In the genomic region with DNA sequence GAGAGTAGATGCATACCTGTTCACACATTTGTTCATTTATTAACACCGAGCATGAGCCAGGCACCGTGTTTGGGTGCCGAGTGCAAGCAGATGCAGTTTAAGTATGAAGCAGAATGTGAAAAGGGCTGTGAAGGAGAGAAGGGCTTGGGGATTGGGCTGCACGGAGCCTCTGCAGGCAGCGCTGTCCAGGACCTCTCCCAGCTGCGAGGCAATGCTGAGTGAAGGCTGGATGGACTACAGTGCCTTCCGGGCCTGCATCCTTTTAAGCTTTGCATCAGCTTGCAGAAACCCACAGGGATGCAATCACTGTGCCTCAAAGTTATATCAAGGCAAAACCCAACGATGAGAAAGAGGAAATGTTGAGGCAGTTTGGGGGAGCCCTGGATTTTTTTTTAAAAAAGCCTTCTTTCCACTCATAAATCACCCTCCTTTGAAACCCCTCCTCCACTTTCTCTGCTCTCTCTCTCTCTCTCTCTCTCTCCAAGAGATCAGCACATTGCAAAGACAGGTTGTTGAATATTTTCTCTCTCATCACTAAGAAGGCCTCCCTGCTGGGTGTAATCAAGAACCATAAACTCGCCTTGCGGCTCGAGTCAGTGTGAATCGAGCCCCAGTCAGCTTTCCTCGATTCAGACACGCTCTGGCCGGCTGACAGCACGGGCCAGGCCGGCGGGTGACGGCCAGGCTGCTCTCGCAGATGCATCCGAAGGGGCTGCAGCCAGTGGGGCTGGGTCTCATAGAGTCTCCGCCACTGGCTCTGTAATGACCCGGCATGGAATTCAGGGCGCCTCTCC, we compare ENCODE assay signal across 20 cellular contexts.
"Had no signal": no experiment of that assay in that cellular context is flagged by ENCODE, and none has a peak within 500 bp of the region (broad histone marks: within the 10 kb centered on the region; RNA-seq: fewer than 3 reads in every experiment).

No MANE protein-coding gene starts in this region.

- H3K9me3 ChIP-seq: body of pancreas, esophagus muscularis mucosa, right atrium auricular region, tibial nerve, vagina had no signal

- H3K36me3 ChIP-seq: esophagus muscularis mucosa, right atrium auricular region, tibial nerve, vagina had no signal

- H3K27ac Mint-ChIP-seq: activated CD8-positive, alpha-beta T cell treated with anti-CD3 and anti-CD28 coated beads for 36 hours; activated naive CD4-positive, alpha-beta T cell treated with anti-CD3 and anti-CD28 coated beads for 36 hours; mesothelial cell of epicardium; natural killer cell treated with Interleukin-12 subunit alpha and Interleukin-12 subunit beta and Interleukin-15 and Interleukin-18, amount 100 ng/mL, for 72 hours; progenitor cell of endocrine pancreas had no signal

- H3K4me3 Mint-ChIP-seq: activated CD8-positive, alpha-beta T cell treated with anti-CD3 and anti-CD28 coated beads for 36 hours; activated naive CD4-positive, alpha-beta T cell treated with anti-CD3 and anti-CD28 coated beads for 36 hours; activated T-cell treated with anti-CD3 and anti-CD28 coated beads, Interleukin-2, amount 50 U/mL, for 4 hours; mesothelial cell of epicardium; natural killer cell treated with Interleukin-12 subunit alpha and Interleukin-12 subunit beta and Interleukin-15 and Interleukin-18, amount 100 ng/mL, for 72 hours had no signal

- H3K4me3 ChIP-seq: body of pancreas, coronary artery, esophagus muscularis mucosa, right atrium auricular region, tibial nerve, vagina had no signal

- ATAC-seq: activated CD8-positive, alpha-beta T cell treated with anti-CD3 and anti-CD28 coated beads for 36 hours; activated T-cell treated with anti-CD3 and anti-CD28 coated beads, Interleukin-2, amount 50 U/mL, for 4 hours; body of pancreas; left cardiac atrium; natural killer cell treated with Interleukin-12 subunit alpha and Interleukin-12 subunit beta and Interleukin-15 and Interleukin-18, amount 100 ng/mL, for 72 hours; stimulated activated naive CD8-positive, alpha-beta T cell treated with anti-CD3 and anti-CD28 coated beads, Interleukin-15, Interleukin-2, amounts not matched to agents 100 U/mL and 50 U/mL, for 24 hours had no signal

- H3K27ac ChIP-seq: body of pancreas, coronary artery, esophagus muscularis mucosa, right atrium auricular region, vagina had no signal

- DNase-seq: activated CD4-positive, alpha-beta T cell treated with anti-CD3 and anti-CD28 coated beads for 48 hours; activated CD4-positive, CD25-positive, alpha-beta regulatory T cell; activated CD8-positive, alpha-beta T cell treated with anti-CD3 and anti-CD28 coated beads for 36 hours; activated naive CD4-positive, alpha-beta T cell treated with anti-CD3 and anti-CD28 coated beads for 36 hours; activated T-cell treated with anti-CD3 and anti-CD28 coated beads, Interleukin-2, amount 50 U/mL, for 4 hours; body of pancreas; central memory CD4-positive, alpha-beta T cell; effector CD4-positive, alpha-beta T cell; left cardiac atrium; stimulated activated CD4-positive, alpha-beta T cell treated with anti-CD3 and anti-CD28 coated beads, Interleukin-12 subunit alpha, Interleukin-12 subunit beta, amount 100 ng/mL, for 4 hours; stimulated activated CD4-positive, alpha-beta T cell treated with anti-CD3 and anti-CD28 coated beads, Interleukin-2, amount 100 ng/mL, for 24 hours; stimulated activated naive CD8-positive, alpha-beta T cell treated with anti-CD3 and anti-CD28 coated beads, Interleukin-15, Interleukin-2, amounts not matched to agents 100 U/mL and 50 U/mL, for 24 hours had no signal

- H3K27me3 ChIP-seq: body of pancreas, vagina had no signal

- H3K9me3 Mint-ChIP-seq: activated CD8-positive, alpha-beta T cell treated with anti-CD3 and anti-CD28 coated beads for 36 hours; activated naive CD4-positive, alpha-beta T cell treated with anti-CD3 and anti-CD28 coated beads for 36 hours; activated T-cell treated with anti-CD3 and anti-CD28 coated beads, Interleukin-2, amount 50 U/mL, for 4 hours; mesothelial cell of epicardium; natural killer cell treated with Interleukin-12 subunit alpha and Interleukin-12 subunit beta and Interleukin-15 and Interleukin-18, amount 100 ng/mL, for 72 hours had no signal

- H3K36me3 Mint-ChIP-seq: mesothelial cell of epicardium; natural killer cell treated with Interleukin-12 subunit alpha and Interleukin-12 subunit beta and Interleukin-15 and Interleukin-18, amount 100 ng/mL, for 72 hours had no signal

- H3K4me1 ChIP-seq: body of pancreas had no signal
